ENCODE assay signal across 13 cellular contexts in genomic region chr1:85343213-85343611, GRCh38.
DNase-seq lines count a peak whose midpoint lies in the region; ATAC-seq, FAIRE-seq and TF ChIP-seq lines count a peak whose summit lies in the region.
"Had no signal": no experiment of that assay in that cellular context is flagged by ENCODE, and none has a peak within 500 bp of the region (broad histone marks: within the 10 kb centered on the region; RNA-seq: fewer than 3 reads in every experiment).

No MANE protein-coding gene starts in this region.

- FAIRE-seq in HepG2 (lab: Jason Lieb, UNC), result no peak
- FAIRE-seq: GM12891 had no signal

- in situ Hi-C loops in HepG2 (cut with HindIII; ENCODE audit: extremely low pct_ligation_motif_present, low pct_unique_long_range_greater_than_20kb), result no loop called here

- H3K36me3 ChIP-seq in HepG2 (replicated peaks in 1 of 2; ENCODE audit: control insufficient read depth in 1 of 2, insufficient read depth in 2 of 2, low read length in 2 of 2), result peaks cover 1 to 6% of the 10 kb centered on the region in 2 experiments; a peak in 2 of 5 replicates
- H3K36me3 ChIP-seq in subcutaneous abdominal adipose tissue (ENCODE audit: control insufficient read depth in 5 of 5, insufficient read depth in 5 of 5, low read length in 5 of 5), result no peaks in the 10 kb centered on the region

- no peak for TF ChIP-seq CTCF in cardiac fibroblast (IDR thresholded peaks at IDR 0.05; ENCODE audit: low read depth, low read length)
- no peak for TF ChIP-seq CTCF in HepG2 (CRISPR knock-in tag; IDR thresholded peaks at IDR 0.05)

- no peak for TF ChIP-seq POLR2A in HepG2 (IDR thresholded peaks at IDR 0.05; ENCODE audit: insufficient read depth in 1 of 2, low read depth in 2 of 2, low read length in 2 of 2)

- TF ChIP-seq RAD21 in HepG2 (CRISPR knock-in tag; IDR thresholded peaks at IDR 0.05), result no peak

- intact Hi-C loops in HepG2 (cut with micrococcal nuclease; ENCODE audit: unreplicated experiment), result no loop called here

- BruUV-seq in HepG2 (replicated peaks; lab: Mats Ljungman, UMichigan), result no TSS peak

- H3K4me3 ChIP-seq in cardiac fibroblast (replicated peaks in 1 of 2; ENCODE audit: low read depth in 2 of 2, low read length in 2 of 2), result no peak overlapping the region
- H3K4me3 ChIP-seq in HepG2 (replicated peaks in 1 of 3; ENCODE audit: insufficient read depth in 1 of 3, low read depth in 2 of 3, low read length in 3 of 3), result no peak overlapping the region
- no peak overlapping the region for H3K4me3 ChIP-seq in subcutaneous abdominal adipose tissue (ENCODE audit: low read depth in 1 of 5, low read length in 5 of 5)

- CTCF ChIA-PET in HepG2 (lab: Yijun Ruan, JAX; ENCODE audit: low intra/inter-chr PET ratio, low total read pairs), result interaction anchor here (0.9 to 1.4 kb wide), 2 partner anchors 35 to 160 kb away, joined by 5 to 6 read pairs; no protein-coding TSS in a partner anchor

- H3K4me2 ChIP-seq in HepG2 (ENCODE audit: low read depth, low read length), result no peak overlapping the region

- 100% methylated on average over 1 of the region's 1 CpG for whole genome bisulfite sequencing in HepG2 (ENCODE audit: low lambda C conversion rate)

- ATAC-seq in HepG2 (no peak), HG03108 (IDR thresholded peaks at IDR 0.05; ENCODE audit: unreplicated experiment) (no peak), GM21723 (IDR thresholded peaks at IDR 0.05; ENCODE audit: unreplicated experiment) (no peak)

- H3K27ac ChIP-seq in HepG2 (ENCODE audit: extremely low read length, insufficient read depth, low read length) (peak overlapping the region; percentile 31), subcutaneous abdominal adipose tissue (ENCODE audit: low read depth, low read length) (peak overlapping the region; percentile 71)

- no peaks in the 10 kb centered on the region for H3K9me3 ChIP-seq in HepG2 (ENCODE audit: low read length)
- H3K9me3 ChIP-seq in subcutaneous abdominal adipose tissue (ENCODE audit: control insufficient read depth in 5 of 5, low read length in 5 of 5), result no peaks in the 10 kb centered on the region

- H4K20me1 ChIP-seq in HepG2 (ENCODE audit: insufficient read depth, low read length), result no peaks in the 10 kb centered on the region

- POLR2A ChIA-PET in HepG2 (lab: Yijun Ruan, JAX), result interaction anchor here (0.9 to 1.0 kb wide), 2 partner anchors 14 to 237 kb away, joined by 3 read pairs; no protein-coding TSS in a partner anchor

- TF ChIP-seq EP300 in HepG2 (IDR thresholded peaks at IDR 0.05; ENCODE audit: low read depth in 2 of 2, low read length in 2 of 2) (no peak), HepG2 (CRISPR knock-in tag; IDR thresholded peaks at IDR 0.05; ENCODE audit: borderline replicate concordance) (no peak)

- H3K4me1 ChIP-seq in HepG2 (ENCODE audit: insufficient read depth, low read length) (peaks cover 35% of the 10 kb centered on the region), subcutaneous abdominal adipose tissue (ENCODE audit: control insufficient read depth in 5 of 5, insufficient read depth in 5 of 5, low read length in 5 of 5) (peaks cover 7 to 37% (median 31%) of the 10 kb centered on the region in 5 donors)

- H3K27me3 ChIP-seq in HepG2 (ENCODE audit: control insufficient read depth in 1 of 2, insufficient read depth in 2 of 2, low read length in 2 of 2) (no peaks in the 10 kb centered on the region), subcutaneous abdominal adipose tissue (ENCODE audit: control insufficient read depth in 5 of 5, insufficient read depth in 4 of 5, low read length in 5 of 5) (no peaks in the 10 kb centered on the region)

- H3K79me2 ChIP-seq in HepG2 (ENCODE audit: insufficient read depth, low read length), result no peaks in the 10 kb centered on the region

- DNase-seq in NCI-H446 (lab: John Stamatoyannopoulos, UW) (peak; percentile 36 to 63), cardiac fibroblast (ENCODE audit: low read depth in 2 of 2) (peak; percentile 52 to 79), HepG2 (ENCODE audit: low spot score) (no peak)
- no peak for DNase-seq in stimulated activated CD4-positive, alpha-beta T cell treated with anti-CD3 and anti-CD28 coated beads, Interleukin-4, amount 100 ng/mL, for 4 hours
- DNase-seq: activated naive CD4-positive, alpha-beta T cell treated with Interleukin-2 at 50 U/mL for 16 hours; CD4-positive, alpha-beta T cell; NCI-H1694 treated with DMSO at 0.1 percent for 48 hours; NCI-H69; SHP77 had no signal

- peak overlapping the region; percentile 12; the same call in 1 of the 2 replicates for H3K9ac ChIP-seq in HepG2 (ENCODE audit: insufficient read depth, low read depth, low read length)
- H3K9ac ChIP-seq in subcutaneous abdominal adipose tissue (ENCODE audit: low read length in 5 of 5), result no peak overlapping the region

- no peak overlapping the region for H2AFZ ChIP-seq in HepG2 (ENCODE audit: low read length)

TF ChIP-seq in HepG2, 621 proteins besides CTCF, POLR2A, EP300 and RAD21:
- TF ChIP-seq ASH2L (IDR thresholded peaks at IDR 0.05; ENCODE audit: insufficient read length, low read depth, low read length), result peak; percentile 1
- TF ChIP-seq, protein P1, sequence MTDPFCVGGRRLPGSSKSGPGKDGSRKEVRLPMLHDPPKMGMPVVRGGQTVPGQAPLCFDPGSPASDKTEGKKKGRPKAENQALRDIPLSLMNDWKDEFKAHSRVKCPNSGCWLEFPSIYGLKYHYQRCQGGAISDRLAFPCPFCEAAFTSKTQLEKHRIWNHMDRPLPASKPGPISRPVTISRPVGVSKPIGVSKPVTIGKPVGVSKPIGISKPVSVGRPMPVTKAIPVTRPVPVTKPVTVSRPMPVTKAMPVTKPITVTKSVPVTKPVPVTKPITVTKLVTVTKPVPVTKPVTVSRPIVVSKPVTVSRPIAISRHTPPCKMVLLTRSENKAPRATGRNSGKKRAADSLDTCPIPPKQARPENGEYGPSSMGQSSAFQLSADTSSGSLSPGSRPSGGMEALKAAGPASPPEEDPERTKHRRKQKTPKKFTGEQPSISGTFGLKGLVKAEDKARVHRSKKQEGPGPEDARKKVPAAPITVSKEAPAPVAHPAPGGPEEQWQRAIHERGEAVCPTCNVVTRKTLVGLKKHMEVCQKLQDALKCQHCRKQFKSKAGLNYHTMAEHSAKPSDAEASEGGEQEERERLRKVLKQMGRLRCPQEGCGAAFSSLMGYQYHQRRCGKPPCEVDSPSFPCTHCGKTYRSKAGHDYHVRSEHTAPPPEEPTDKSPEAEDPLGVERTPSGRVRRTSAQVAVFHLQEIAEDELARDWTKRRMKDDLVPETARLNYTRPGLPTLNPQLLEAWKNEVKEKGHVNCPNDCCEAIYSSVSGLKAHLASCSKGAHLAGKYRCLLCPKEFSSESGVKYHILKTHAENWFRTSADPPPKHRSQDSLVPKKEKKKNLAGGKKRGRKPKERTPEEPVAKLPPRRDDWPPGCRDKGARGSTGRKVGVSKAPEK (CRISPR knock-in tag; IDR thresholded peaks at IDR 0.05; ENCODE audit: borderline replicate concordance), result no peak

Comparison
In these comparisons a context has a peak if more than half of its experiments do, and no peak if none do; other contexts are left out.
1. DNase-seq: peak in NCI-H446 (2 of 2) and cardiac fibroblast (2 of 2); none in HepG2 (single experiment) and stimulated activated CD4-positive, alpha-beta T cell treated with anti-CD3 and anti-CD28 coated beads, Interleukin-4, amount 100 ng/mL, for 4 hours (0 of 2).